Comparison of ENCODE assay signal across 8 cellular contexts in genomic region chr9:116589392-116590354, GRCh38.
DNase-seq lines count a peak whose midpoint lies in the region; ATAC-seq, FAIRE-seq and TF ChIP-seq lines count a peak whose summit lies in the region.

No MANE protein-coding gene starts in this region.

- H3K36me3 Mint-ChIP-seq in astrocyte (ENCODE audit: low read depth, unreplicated experiment): peaks cover 11% of the 10 kb centered on the region
- H3K36me3 Mint-ChIP-seq in naive thymus-derived CD4-positive, alpha-beta T cell: peaks cover 0 to 58% (median 26%) of the 10 kb centered on the region in 5 donors

- H3K4me3 Mint-ChIP-seq in astrocyte (ENCODE audit: unreplicated experiment): no peak overlapping the region
- no peak overlapping the region for H3K4me3 Mint-ChIP-seq in naive thymus-derived CD4-positive, alpha-beta T cell

- no peaks in the 10 kb centered on the region for H3K27me3 ChIP-seq in astrocyte (ENCODE audit: insufficient read depth, low read length)
- H3K27me3 ChIP-seq in naive thymus-derived CD4-positive, alpha-beta T cell (ENCODE audit: control insufficient read depth in 2 of 2, insufficient read depth in 2 of 2, low read length in 2 of 2): no peaks in the 10 kb centered on the region

- TF ChIP-seq CTCF in AG10803 (conservative IDR thresholded peaks at IDR 0.05; ENCODE audit: low read length): peak; percentile 58
- TF ChIP-seq CTCF in astrocyte (IDR thresholded peaks at IDR 0.05; ENCODE audit: insufficient read depth, low read depth, low read length): peak; percentile 59

- H3K4me1 Mint-ChIP-seq in astrocyte (ENCODE audit: low read depth, unreplicated experiment): peaks cover 16% of the 10 kb centered on the region
- peaks cover 0 to 2% (median 0%) of the 10 kb centered on the region in 7 donors for H3K4me1 Mint-ChIP-seq in naive thymus-derived CD4-positive, alpha-beta T cell

- H3K79me2 ChIP-seq in astrocyte (ENCODE audit: insufficient read depth, low read length): no peaks in the 10 kb centered on the region

- H3K9ac ChIP-seq in astrocyte (ENCODE audit: low read length): no peak overlapping the region

- intact Hi-C loops in naive thymus-derived CD4-positive, alpha-beta T cell (cut with micrococcal nuclease): no loop called here
- intact Hi-C loops in posterior vena cava (cut with DNase I): no loop called here

- H3K4me3 ChIP-seq in AG10803 (ENCODE audit: low read length) (no peak overlapping the region), astrocyte (ENCODE audit: insufficient read depth, low read depth, low read length) (no peak overlapping the region)
- no peak overlapping the region for H3K4me3 ChIP-seq in naive thymus-derived CD4-positive, alpha-beta T cell (ENCODE audit: low read length)

- CTCF ChIA-PET in naive thymus-derived CD4-positive, alpha-beta T cell (lab: Charles Lee): no interaction called here

- DNase-seq in AG10803 (ENCODE audit: low read depth): peak; percentile 50
- peak; percentile 11 for DNase-seq in M059J (ENCODE audit: low read depth)
- no peak for DNase-seq in astrocyte (ENCODE audit: low read depth)
- peak in 1 of 9 donors; percentile 3 for DNase-seq in naive thymus-derived CD4-positive, alpha-beta T cell
- no peak for DNase-seq in posterior vena cava (ENCODE audit: low spot score)
- no peak for DNase-seq in GM12892 (ENCODE audit: insufficient read length)
- no peak for DNase-seq in DMS153 treated with DMSO at 0.1 percent for 48 hours (lab: John Stamatoyannopoulos, UW; ENCODE audit: unreplicated experiment)

- TF ChIP-seq POLR2A in GM12892 (IDR thresholded peaks at IDR 0.05; ENCODE audit: low read depth, low read length): no peak

- H3K9me3 ChIP-seq in astrocyte (ENCODE audit: insufficient read depth, low read depth, low read length): no peaks in the 10 kb centered on the region
- peaks cover 0 to 8% (median 7%) of the 10 kb centered on the region in 3 experiments for H3K9me3 ChIP-seq in naive thymus-derived CD4-positive, alpha-beta T cell (ENCODE audit: control insufficient read depth in 2 of 3, low read length in 3 of 3)

- H3K27ac Mint-ChIP-seq in astrocyte (ENCODE audit: unreplicated experiment): no peak overlapping the region
- H3K27ac Mint-ChIP-seq in naive thymus-derived CD4-positive, alpha-beta T cell: no peak overlapping the region

- ATAC-seq in GM18498 (IDR thresholded peaks at IDR 0.05; ENCODE audit: unreplicated experiment): peak; percentile 59
- ATAC-seq in naive thymus-derived CD4-positive, alpha-beta T cell: peak; percentile 49

- H3K27ac ChIP-seq in astrocyte (ENCODE audit: low read depth, low read length): no peak overlapping the region
- no peak overlapping the region for H3K27ac ChIP-seq in naive thymus-derived CD4-positive, alpha-beta T cell (ENCODE audit: low read depth, low read length)

- no peaks in the 10 kb centered on the region for H3K27me3 Mint-ChIP-seq in astrocyte (ENCODE audit: low read depth, unreplicated experiment)
- H3K27me3 Mint-ChIP-seq in naive thymus-derived CD4-positive, alpha-beta T cell: no peaks in the 10 kb centered on the region

- H4K20me1 ChIP-seq in astrocyte (ENCODE audit: insufficient read depth, low read length): no peaks in the 10 kb centered on the region

- no peak overlapping the region for H2AFZ ChIP-seq in astrocyte (ENCODE audit: low read depth, low read length)

- peaks cover 8% of the 10 kb centered on the region for H3K9me3 Mint-ChIP-seq in astrocyte (ENCODE audit: unreplicated experiment)
- peaks cover 0 to 24% (median 14%) of the 10 kb centered on the region in 11 donors for H3K9me3 Mint-ChIP-seq in naive thymus-derived CD4-positive, alpha-beta T cell

- FAIRE-seq in astrocyte (lab: Jason Lieb, UNC): peak; percentile 52
- no peak for FAIRE-seq in GM12892 (lab: Jason Lieb, UNC)

- no peak overlapping the region for H3K4me2 ChIP-seq in astrocyte (ENCODE audit: low read length)

- POLR2A ChIA-PET in naive thymus-derived CD4-positive, alpha-beta T cell (lab: Charles Lee): no interaction called here

- H3K4me1 ChIP-seq in astrocyte (ENCODE audit: insufficient read depth, low read length): no peaks in the 10 kb centered on the region
- H3K4me1 ChIP-seq in naive thymus-derived CD4-positive, alpha-beta T cell (ENCODE audit: control insufficient read depth in 2 of 2, insufficient read depth in 2 of 2, low read length in 2 of 2): no peaks in the 10 kb centered on the region

- no peaks in the 10 kb centered on the region for H3K36me3 ChIP-seq in astrocyte (ENCODE audit: insufficient read depth, low read length)
- H3K36me3 ChIP-seq in naive thymus-derived CD4-positive, alpha-beta T cell (ENCODE audit: control insufficient read depth in 2 of 3, insufficient read depth in 3 of 3, low read length in 3 of 3): no peaks in the 10 kb centered on the region

Comparison
In these comparisons a context has a peak if more than half of its experiments do, and no peak if none do; other contexts are left out.
1. DNase-seq: peak in AG10803 (single experiment) and M059J (single experiment); none in astrocyte (single experiment), posterior vena cava (single experiment), GM12892 (single experiment) and DMS153 treated with DMSO at 0.1 percent for 48 hours (single experiment).